Comparison of ENCODE assay signal across 9 cellular contexts in genomic region chr2:228318218-228318617, GRCh38.
DNase-seq lines count a peak whose midpoint lies in the region; ATAC-seq and TF ChIP-seq lines count a peak whose summit lies in the region.
"Had no signal": no experiment of that assay in that cellular context is flagged by ENCODE, and none has a peak within 500 bp of the region (broad histone marks: within the 10 kb centered on the region; RNA-seq: fewer than 3 reads in every experiment).

No MANE protein-coding gene starts in this region.

- DNase-seq in Calu3 (peak; percentile 53), SHP77 treated with DMSO at 0.1 percent for 48 hours (lab: John Stamatoyannopoulos, UW) (peak; percentile 64), iPS DF 6.9 (ENCODE audit: low read depth, low spot score) (peak; percentile 60), lower leg skin (ENCODE audit: low spot score in 2 of 2) (no peak)
- DNase-seq in effector memory CD8-positive, alpha-beta T cell, result no peak

- no peaks in the 10 kb centered on the region for H3K27me3 Mint-ChIP-seq in Calu3 (ENCODE audit: unreplicated experiment)
- H3K27me3 Mint-ChIP-seq in effector memory CD8-positive, alpha-beta T cell, result no peaks in the 10 kb centered on the region
- H3K27me3 Mint-ChIP-seq: dendritic cell treated with granulocyte-macrophage colony-stimulating factor and Interleukin-4, amounts not matched to agents 40 ng/mL and 50 ng/mL, for 4 days had no signal

- no peak overlapping the region for H3K4me3 Mint-ChIP-seq in Calu3 (ENCODE audit: low read depth, unreplicated experiment)
- H3K4me3 Mint-ChIP-seq in effector memory CD8-positive, alpha-beta T cell, result no peak overlapping the region
- H3K4me3 Mint-ChIP-seq: dendritic cell treated with granulocyte-macrophage colony-stimulating factor and Interleukin-4, amounts not matched to agents 40 ng/mL and 50 ng/mL, for 4 days had no signal

- BruUV-seq in Calu3 (replicated peaks; lab: Mats Ljungman, UMichigan), result no TSS peak

- no peak overlapping the region for H3K4me3 ChIP-seq in iPS DF 6.9 (ENCODE audit: low read length)
- H3K4me3 ChIP-seq in lower leg skin (ENCODE audit: low read depth, poor library complexity, severe bottlenecking), result no peak overlapping the region

- H3K4me1 Mint-ChIP-seq in Calu3 (ENCODE audit: low read depth, unreplicated experiment), result no peaks in the 10 kb centered on the region
- H3K4me1 Mint-ChIP-seq in effector memory CD8-positive, alpha-beta T cell (ENCODE audit: low read depth in 2 of 2), result no peaks in the 10 kb centered on the region

- ATAC-seq in HG02798 (IDR thresholded peaks at IDR 0.05; ENCODE audit: poor library complexity, unreplicated experiment) (peak; percentile 53), HG02938 (IDR thresholded peaks at IDR 0.05; ENCODE audit: unreplicated experiment) (no peak), HG03571 (IDR thresholded peaks at IDR 0.05; ENCODE audit: unreplicated experiment) (no peak)
- no peak for ATAC-seq in effector memory CD8-positive, alpha-beta T cell (replicated peaks)

- TF ChIP-seq POLR2A in lower leg skin (IDR thresholded peaks at IDR 0.05), result no peak

- H3K36me3 ChIP-seq in iPS DF 6.9 (ENCODE audit: control insufficient read depth, insufficient read depth, low read length), result no peaks in the 10 kb centered on the region

- H3K27me3 ChIP-seq in iPS DF 6.9 (ENCODE audit: control insufficient read depth, insufficient read depth, low read length), result no peaks in the 10 kb centered on the region

- WGBS in iPS DF 6.9 (ENCODE audit: insufficient coverage, insufficient read length), result no CpG with 5 or more reads among the region's 1 CpG
- WGBS in lower leg skin, 2 donors, result 30 to 70% methylated on average over 1 of the region's 1 CpG

- no peaks in the 10 kb centered on the region for H3K9me3 Mint-ChIP-seq in Calu3 (ENCODE audit: low read depth, unreplicated experiment)
- H3K9me3 Mint-ChIP-seq in effector memory CD8-positive, alpha-beta T cell, result peaks cover 4 to 9% of the 10 kb centered on the region in 2 donors

- H3K4me1 ChIP-seq in iPS DF 6.9 (ENCODE audit: control insufficient read depth, insufficient read depth, low read length), result no peaks in the 10 kb centered on the region

- H3K9me3 ChIP-seq in iPS DF 6.9 (ENCODE audit: control insufficient read depth, insufficient read depth, low read length), result no peaks in the 10 kb centered on the region

- no peak overlapping the region for H3K27ac ChIP-seq in iPS DF 6.9 (ENCODE audit: low read length)

- no peaks in the 10 kb centered on the region for H3K36me3 Mint-ChIP-seq in Calu3 (ENCODE audit: insufficient read depth, unreplicated experiment)
- H3K36me3 Mint-ChIP-seq in effector memory CD8-positive, alpha-beta T cell (ENCODE audit: insufficient read depth), result no peaks in the 10 kb centered on the region

- CTCF ChIA-PET in Calu3 (lab: Charles Lee), result no interaction called here

- intact Hi-C loops in Calu3 (cut with micrococcal nuclease; ENCODE audit: unreplicated experiment) (loop anchor here (1.0 to 2.0 kb wide), 2 partner anchors 269 to 340 kb away; no protein-coding TSS in a partner anchor), lower leg skin (cut with DNase I; ENCODE audit: low total_unique reads) (no loop called here)

- H3K27ac Mint-ChIP-seq in Calu3 (ENCODE audit: unreplicated experiment), result no peak overlapping the region
- H3K27ac Mint-ChIP-seq in effector memory CD8-positive, alpha-beta T cell, result no peak overlapping the region
- H3K27ac Mint-ChIP-seq: dendritic cell treated with granulocyte-macrophage colony-stimulating factor and Interleukin-4, amounts not matched to agents 40 ng/mL and 50 ng/mL, for 4 days had no signal

- TF ChIP-seq CTCF in Calu3 (IDR thresholded peaks at IDR 0.05; ENCODE audit: unreplicated experiment), result peak; percentile 71
- no peak for TF ChIP-seq CTCF in lower leg skin (IDR thresholded peaks at IDR 0.05)

Comparison
In these comparisons a context has a peak if more than half of its experiments do, and no peak if none do; other contexts are left out.
1. DNase-seq: peak in Calu3 (single experiment), SHP77 treated with DMSO at 0.1 percent for 48 hours (single experiment) and iPS DF 6.9 (single experiment); none in effector memory CD8-positive, alpha-beta T cell (0 of 3) and lower leg skin (0 of 2).